ENCODE assay signal across 37 cellular contexts in genomic region chr22:22362311-22362710, GRCh38.
"Had no signal": no experiment of that assay in that cellular context is flagged by ENCODE, and none has a peak within 500 bp of the region (broad histone marks: within the 10 kb centered on the region; RNA-seq: fewer than 3 reads in every experiment).

No MANE protein-coding gene starts in this region.

- H3K9me3 ChIP-seq: adrenal gland, body of pancreas, breast epithelium had no signal

- DNase-seq: activated B cell treated with CpG ODN at 0.5 μM for 24 hours; activated CD4-positive, alpha-beta memory T cell treated with anti-CD3 and anti-CD28 coated beads for 36 hours; activated CD4-positive, alpha-beta T cell treated with anti-CD3 and anti-CD28 coated beads for 4 hours; activated CD4-positive, alpha-beta T cell treated with anti-CD3 and anti-CD28 coated beads, Interleukin-2, amount 10 ng/mL, durations not matched to agents 24 days and 14 days; activated CD4-positive, alpha-beta T cell treated with anti-CD3 and anti-CD28 coated beads, Interleukin-2, amount 50 U/mL, for 1 hour; activated CD4-positive, alpha-beta T cell treated with anti-CD3 and anti-CD28 coated beads, Interleukin-2, amount 50 U/mL, for 4 hours; activated CD4-positive, CD25-positive, alpha-beta regulatory T cell treated with anti-CD3 and anti-CD28 coated beads, Interleukin-2, amount 50 U/mL, for 72 hours; activated CD8-positive, alpha-beta memory T cell treated with anti-CD3 and anti-CD28 coated beads, Interleukin-2, amount 50 U/mL, for 4 hours; activated CD8-positive, alpha-beta T cell treated with anti-CD3 and anti-CD28 coated beads for 36 hours; activated effector memory CD4-positive, alpha-beta T cell treated with anti-CD3 and anti-CD28 coated beads, Interleukin-2, amount 50 U/mL, for 16 hours; activated gamma-delta T cell treated with Interleukin-2 at 50 U/mL for 16 hours; activated naive CD4-positive, alpha-beta T cell; activated naive CD4-positive, alpha-beta T cell treated with anti-CD3 and anti-CD28 coated beads for 36 hours; activated naive CD4-positive, alpha-beta T cell treated with anti-CD3 and anti-CD28 coated beads, Interleukin-2, amount 50 U/mL, for 16 hours; activated naive CD8-positive, alpha-beta T cell treated with anti-CD3 and anti-CD28 coated beads for 36 hours; activated T-cell treated with anti-CD3 and anti-CD28 coated beads for 4 hours; activated T-cell treated with anti-CD3 and anti-CD28 coated beads, Interleukin-2, amount 50 U/mL, for 1 hour; activated T-cell treated with anti-CD3 and anti-CD28 coated beads, Interleukin-2, amount 50 U/mL, for 4 hours; activated T-cell treated with anti-CD3 and anti-CD28 coated beads, Interleukin-2, amount 50 U/mL, for 72 hours; adrenal gland; amniotic stem cell; aorta; body of pancreas; brain microvascular endothelial cell; central memory CD4-positive, alpha-beta T cell; T-helper 1 cell; T-helper 2 cell; T-helper 9 cell had no signal

- H3K9me3 Mint-ChIP-seq: activated CD4-positive, alpha-beta memory T cell treated with anti-CD3 and anti-CD28 coated beads for 36 hours; activated CD4-positive, alpha-beta T cell treated with anti-CD3 and anti-CD28 coated beads, Interleukin-2, amount 10 ng/mL, durations not matched to agents 24 days and 14 days; activated CD8-positive, alpha-beta T cell treated with anti-CD3 and anti-CD28 coated beads for 36 hours; activated naive CD4-positive, alpha-beta T cell treated with anti-CD3 and anti-CD28 coated beads for 36 hours; activated naive CD4-positive, alpha-beta T cell treated with anti-CD3 and anti-CD28 coated beads, Interleukin-2, amount 50 U/mL, for 72 hours; activated naive CD8-positive, alpha-beta T cell treated with anti-CD3 and anti-CD28 coated beads for 36 hours; activated T-cell treated with anti-CD3 and anti-CD28 coated beads, Interleukin-2, amount 50 U/mL, for 4 hours; activated T-cell treated with anti-CD3 and anti-CD28 coated beads, Interleukin-2, amount 50 U/mL, for 72 hours; activated T-helper 1 cell treated with anti-CD3 and anti-CD28 coated beads, Interleukin-12 subunit alpha, Interleukin-12 subunit beta, Interleukin-2, Interleukin-4 antibody, amounts not matched to agents 30 ng/mL and 10 ng/mL and 1 ng/mL, durations not matched to agents 14 hours and 24 hours and 36 hours; activated T-helper 17 cell treated with anti-CD3 and anti-CD28 coated beads, Interleukin-2, amount 50 U/mL, for 72 hours; T-helper 1 cell treated with Interleukin-12 subunit alpha and Interleukin-12 subunit beta and Interleukin-4 antibody, amounts not matched to agents 30 μg/mL and 1 μg/mL, for 36 hours; T-helper 2 cell treated with Interferon-gamma antibody and Interleukin-4, amounts not matched to agents 5 μg/mL and 100 μg/mL, for 36 hours had no signal

- H3K27me3 Mint-ChIP-seq: activated B cell treated with CpG ODN at 0.5 μM for 24 hours had no signal

- H3K4me1 Mint-ChIP-seq: activated CD4-positive, alpha-beta T cell treated with anti-CD3 and anti-CD28 coated beads, Interleukin-2, amount 10 ng/mL, durations not matched to agents 24 days and 14 days; activated naive CD8-positive, alpha-beta T cell treated with anti-CD3 and anti-CD28 coated beads for 36 hours; activated T-helper 17 cell treated with anti-CD3 and anti-CD28 coated beads, Interleukin-2, amount 50 U/mL, for 72 hours had no signal

- H3K4me3 ChIP-seq: adrenal gland, body of pancreas, breast epithelium had no signal

- H3K36me3 Mint-ChIP-seq: activated CD4-positive, alpha-beta memory T cell treated with anti-CD3 and anti-CD28 coated beads for 36 hours; activated naive CD4-positive, alpha-beta T cell treated with anti-CD3 and anti-CD28 coated beads, Interleukin-2, amount 50 U/mL, for 72 hours; activated naive CD8-positive, alpha-beta T cell treated with anti-CD3 and anti-CD28 coated beads for 36 hours had no signal

- H3K4me3 Mint-ChIP-seq: activated B cell treated with CpG ODN at 0.5 μM for 24 hours; activated CD4-positive, alpha-beta memory T cell treated with anti-CD3 and anti-CD28 coated beads for 36 hours; activated CD4-positive, alpha-beta T cell treated with anti-CD3 and anti-CD28 coated beads, Interleukin-2, amount 10 ng/mL, durations not matched to agents 24 days and 14 days; activated CD8-positive, alpha-beta T cell treated with anti-CD3 and anti-CD28 coated beads for 36 hours; activated naive CD4-positive, alpha-beta T cell treated with anti-CD3 and anti-CD28 coated beads for 36 hours; activated naive CD8-positive, alpha-beta T cell treated with anti-CD3 and anti-CD28 coated beads for 36 hours; activated T-cell treated with anti-CD3 and anti-CD28 coated beads, Interleukin-2, amount 50 U/mL, for 4 hours; activated T-cell treated with anti-CD3 and anti-CD28 coated beads, Interleukin-2, amount 50 U/mL, for 72 hours; activated T-helper 1 cell treated with anti-CD3 and anti-CD28 coated beads, Interleukin-12 subunit alpha, Interleukin-12 subunit beta, Interleukin-2, Interleukin-4 antibody, amounts not matched to agents 30 ng/mL and 10 ng/mL and 1 ng/mL, durations not matched to agents 14 hours and 24 hours and 36 hours; activated T-helper 17 cell treated with anti-CD3 and anti-CD28 coated beads, Interleukin-2, amount 50 U/mL, for 72 hours; T-helper 1 cell treated with Interleukin-12 subunit alpha and Interleukin-12 subunit beta and Interleukin-4 antibody, amounts not matched to agents 30 μg/mL and 1 μg/mL, for 36 hours; T-helper 2 cell treated with Interferon-gamma antibody and Interleukin-4, amounts not matched to agents 5 μg/mL and 100 μg/mL, for 36 hours had no signal

- H3K27me3 ChIP-seq: adrenal gland, body of pancreas, breast epithelium had no signal

- H3K27ac ChIP-seq: adrenal gland, body of pancreas, brain microvascular endothelial cell, breast epithelium, VCaP had no signal

- FAIRE-seq: astrocyte, TTC549 had no signal

- ATAC-seq: activated CD8-positive, alpha-beta T cell treated with anti-CD3 and anti-CD28 coated beads for 36 hours; activated naive CD4-positive, alpha-beta T cell treated with anti-CD3 and anti-CD28 coated beads, Interleukin-2, amount 50 U/mL, for 72 hours; activated T-cell treated with anti-CD3 and anti-CD28 coated beads, Interleukin-2, amount 50 U/mL, for 4 hours; activated T-cell treated with anti-CD3 and anti-CD28 coated beads, Interleukin-2, amount 50 U/mL, for 72 hours; activated T-helper 17 cell treated with anti-CD3 and anti-CD28 coated beads, Interleukin-2, amount 50 U/mL, for 72 hours; body of pancreas had no signal

- H3K27ac Mint-ChIP-seq: activated CD4-positive, alpha-beta memory T cell treated with anti-CD3 and anti-CD28 coated beads for 36 hours; activated CD4-positive, alpha-beta T cell treated with anti-CD3 and anti-CD28 coated beads, Interleukin-2, amount 10 ng/mL, durations not matched to agents 24 days and 14 days; activated CD8-positive, alpha-beta T cell treated with anti-CD3 and anti-CD28 coated beads for 36 hours; activated naive CD4-positive, alpha-beta T cell treated with anti-CD3 and anti-CD28 coated beads for 36 hours; activated naive CD4-positive, alpha-beta T cell treated with anti-CD3 and anti-CD28 coated beads, Interleukin-2, amount 50 U/mL, for 72 hours; activated naive CD8-positive, alpha-beta T cell treated with anti-CD3 and anti-CD28 coated beads for 36 hours; activated T-cell treated with anti-CD3 and anti-CD28 coated beads, Interleukin-2, amount 50 U/mL, for 72 hours; activated T-helper 1 cell treated with anti-CD3 and anti-CD28 coated beads, Interleukin-12 subunit alpha, Interleukin-12 subunit beta, Interleukin-2, Interleukin-4 antibody, amounts not matched to agents 30 ng/mL and 10 ng/mL and 1 ng/mL, durations not matched to agents 14 hours and 24 hours and 36 hours; activated T-helper 17 cell treated with anti-CD3 and anti-CD28 coated beads, Interleukin-2, amount 50 U/mL, for 72 hours; T-helper 1 cell treated with Interleukin-12 subunit alpha and Interleukin-12 subunit beta and Interleukin-4 antibody, amounts not matched to agents 30 μg/mL and 1 μg/mL, for 36 hours; T-helper 2 cell treated with Interferon-gamma antibody and Interleukin-4, amounts not matched to agents 5 μg/mL and 100 μg/mL, for 36 hours had no signal

- H3K36me3 ChIP-seq: adrenal gland, brain microvascular endothelial cell, breast epithelium had no signal

- H3K4me1 ChIP-seq: adrenal gland, breast epithelium had no signal
